Comparison of ENCODE assay signal across 11 cellular contexts in the genomic region with DNA sequence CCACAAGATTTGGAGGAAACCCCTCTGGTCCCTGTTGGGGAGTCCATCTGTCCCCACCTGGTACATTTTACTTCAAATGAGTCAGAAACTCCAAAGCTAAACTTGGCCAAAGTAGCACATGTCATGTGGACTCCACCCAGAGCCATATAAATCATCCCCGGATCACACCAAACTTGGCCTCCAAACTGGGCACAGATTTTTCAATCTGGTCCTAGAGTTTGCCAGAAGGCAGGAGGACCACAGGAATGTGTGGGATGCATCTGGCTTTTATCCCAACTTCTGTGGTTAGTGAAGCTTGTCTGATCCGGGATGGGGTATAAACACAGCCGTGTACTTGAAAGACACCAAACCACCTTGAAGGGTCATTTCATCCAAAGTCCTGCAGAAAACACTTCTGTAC.
DNase-seq lines count a peak whose midpoint lies in the region; ATAC-seq and TF ChIP-seq lines count a peak whose summit lies in the region.
"Had no signal": no experiment of that assay in that cellular context is flagged by ENCODE, and none has a peak within 500 bp of the region (broad histone marks: within the 10 kb centered on the region; RNA-seq: fewer than 3 reads in every experiment).

No MANE protein-coding gene starts in this region.

- no TSS peak for BruUV-seq in PC-3 (replicated peaks; lab: Mats Ljungman, UMichigan)

- ATAC-seq in PC-3 (peak; percentile 50), HG02884 (IDR thresholded peaks at IDR 0.05; ENCODE audit: unreplicated experiment) (no peak), HG02973 (IDR thresholded peaks at IDR 0.05; ENCODE audit: unreplicated experiment) (no peak)
- ATAC-seq in stimulated activated naive B cell treated with anti-CD40 and anti-IgM and Interleukin-4, amounts not matched to agents 10 μg/mL and 1 μg/mL and 100 μg/mL, for 72 hours (replicated peaks), result no peak
- ATAC-seq: body of pancreas had no signal

- H3K27me3 Mint-ChIP-seq in stimulated activated naive B cell treated with anti-CD40 and anti-IgM and Interleukin-4, amounts not matched to agents 10 μg/mL and 1 μg/mL and 100 μg/mL, for 72 hours, result peaks cover 30 to 43% of the 10 kb centered on the region in 2 donors
- H3K27me3 Mint-ChIP-seq in nephron progenitor cell (ENCODE audit: low read depth, poor library complexity), result peaks cover 51% of the 10 kb centered on the region

- H3K9me3 ChIP-seq in PC-3 (ENCODE audit: low read length) (no peaks in the 10 kb centered on the region), ovary (no peaks in the 10 kb centered on the region)

- H3K4me1 ChIP-seq in PC-3 (ENCODE audit: insufficient read depth, low read length) (peaks cover 6% of the 10 kb centered on the region), ovary (ENCODE audit: insufficient read depth) (peaks cover 3% of the 10 kb centered on the region)
- H3K4me1 ChIP-seq: body of pancreas had no signal

- intact Hi-C loops in PC-3 (cut with micrococcal nuclease) (no loop called here), ovary (cut with DNase I) (no loop called here)

- no peak overlapping the region for H3K9ac ChIP-seq in PC-3 (ENCODE audit: low read length)

- H3K36me3 ChIP-seq in PC-3 (ENCODE audit: low read depth, low read length), result no peaks in the 10 kb centered on the region
- H3K36me3 ChIP-seq in ovary, result no peaks in the 10 kb centered on the region

- H3K27me3 ChIP-seq in PC-3 (ENCODE audit: low read length), result peaks cover 40% of the 10 kb centered on the region
- H3K27me3 ChIP-seq in ovary, result no peaks in the 10 kb centered on the region
- H3K27me3 ChIP-seq: body of pancreas had no signal

- DNase-seq in ELR (ENCODE audit: low read depth) (peak; percentile 90), PC-3 (peak; percentile 82), epithelial cell of proximal tubule (ENCODE audit: low read depth) (peak; percentile 54), ovary (peak in 3 of 5 donors; percentile 11 to 19 (median 14)), nephron progenitor cell (no peak)
- DNase-seq in stimulated activated naive B cell treated with anti-CD40 and anti-IgM and Interleukin-4, amounts not matched to agents 10 μg/mL and 1 μg/mL and 100 μg/mL, for 72 hours, result no peak
- DNase-seq: activated CD8-positive, alpha-beta memory T cell treated with anti-CD3 and anti-CD28 coated beads, Interleukin-2, amount 50 U/mL, for 4 hours; body of pancreas; MM.1S had no signal

- H3K9me3 Mint-ChIP-seq in stimulated activated naive B cell treated with anti-CD40 and anti-IgM and Interleukin-4, amounts not matched to agents 10 μg/mL and 1 μg/mL and 100 μg/mL, for 72 hours, result no peaks in the 10 kb centered on the region
- no peaks in the 10 kb centered on the region for H3K9me3 Mint-ChIP-seq in nephron progenitor cell

- CTCF ChIA-PET in PC-3 (lab: Charles Lee), result no interaction called here

- peaks cover under 1 to 3% of the 10 kb centered on the region in 2 donors for H3K4me1 Mint-ChIP-seq in stimulated activated naive B cell treated with anti-CD40 and anti-IgM and Interleukin-4, amounts not matched to agents 10 μg/mL and 1 μg/mL and 100 μg/mL, for 72 hours
- peaks cover 14% of the 10 kb centered on the region for H3K4me1 Mint-ChIP-seq in nephron progenitor cell

- no peak overlapping the region for H3K27ac Mint-ChIP-seq in stimulated activated naive B cell treated with anti-CD40 and anti-IgM and Interleukin-4, amounts not matched to agents 10 μg/mL and 1 μg/mL and 100 μg/mL, for 72 hours
- H3K27ac Mint-ChIP-seq in nephron progenitor cell, result no peak overlapping the region

- no peaks in the 10 kb centered on the region for H4K20me1 ChIP-seq in PC-3 (ENCODE audit: low read length)

- no peaks in the 10 kb centered on the region for H3K79me2 ChIP-seq in PC-3 (ENCODE audit: low read length)

- H3K4me3 ChIP-seq in PC-3 (ENCODE audit: low read length) (no peak overlapping the region), epithelial cell of proximal tubule (ENCODE audit: low read depth, low read length) (no peak overlapping the region), ovary (no peak overlapping the region)
- H3K4me3 ChIP-seq: body of pancreas had no signal

- no peak for TF ChIP-seq POLR2A in ovary (IDR thresholded peaks at IDR 0.05)

- H3K4me3 Mint-ChIP-seq in stimulated activated naive B cell treated with anti-CD40 and anti-IgM and Interleukin-4, amounts not matched to agents 10 μg/mL and 1 μg/mL and 100 μg/mL, for 72 hours, result no peak overlapping the region
- no peak overlapping the region for H3K4me3 Mint-ChIP-seq in nephron progenitor cell

- TF ChIP-seq CTCF in PC-3 (conservative IDR thresholded peaks at IDR 0.05; ENCODE audit: low read depth, low read length) (no peak), epithelial cell of proximal tubule (conservative IDR thresholded peaks at IDR 0.05; ENCODE audit: low read depth, low read length) (no peak), ovary (IDR thresholded peaks at IDR 0.05) (no peak), nephron progenitor cell (IDR thresholded peaks at IDR 0.05) (no peak)

- no peak for TF ChIP-seq EP300 in ovary (IDR thresholded peaks at IDR 0.05)

- no peaks in the 10 kb centered on the region for H3K9me2 ChIP-seq in PC-3 (replicated peaks; ENCODE audit: low read length)

- 5 to 8% (median 6%) methylated on average over 3 of the region's 3 CpGs for WGBS in ovary, 3 donors

- H3K4me2 ChIP-seq in PC-3 (ENCODE audit: low read length), result no peak overlapping the region

- POLR2A ChIA-PET in PC-3 (lab: Charles Lee; ENCODE audit: unreplicated experiment), result no interaction called here

- H3K36me3 Mint-ChIP-seq in stimulated activated naive B cell treated with anti-CD40 and anti-IgM and Interleukin-4, amounts not matched to agents 10 μg/mL and 1 μg/mL and 100 μg/mL, for 72 hours, result no peaks in the 10 kb centered on the region
- no peaks in the 10 kb centered on the region for H3K36me3 Mint-ChIP-seq in nephron progenitor cell (ENCODE audit: low read depth)

- no peak overlapping the region for H3K27ac ChIP-seq in PC-3 (ENCODE audit: low read length)
- no peak overlapping the region for H3K27ac ChIP-seq in ovary
- H3K27ac ChIP-seq: body of pancreas had no signal

- no peak overlapping the region for H2AFZ ChIP-seq in PC-3 (ENCODE audit: low read length)

- no peaks in the 10 kb centered on the region for H3F3A ChIP-seq in PC-3 (ENCODE audit: low read length, unreplicated experiment)

Comparison
In these comparisons a context has a peak if more than half of its experiments do, and no peak if none do; other contexts are left out.
1. DNase-seq: peak in ELR (single experiment), PC-3 (single experiment), epithelial cell of proximal tubule (single experiment) and ovary (3 of 5); none in stimulated activated naive B cell treated with anti-CD40 and anti-IgM and Interleukin-4, amounts not matched to agents 10 μg/mL and 1 μg/mL and 100 μg/mL, for 72 hours (single experiment) and nephron progenitor cell (single experiment).